In genomic region chr21:39137248-39138186, GRCh38 we compare ENCODE assay signal across 10 cellular contexts. TPM values are rescaled to one million over a fixed set of nuclear protein-coding genes. Genes with fewer than 3 reads are reported as not detected.
A peak's percentile ranks its signal among the peaks of the same experiment; 100 is the strongest.
DNase-seq lines count a peak whose midpoint lies in the region; ATAC-seq and TF ChIP-seq lines count a peak whose summit lies in the region.
"Had no signal": no experiment of that assay in that cellular context is flagged by ENCODE, and none has a peak within 500 bp of the region (broad histone marks: within the 10 kb centered on the region; RNA-seq: fewer than 3 reads in every experiment).

No MANE protein-coding gene starts in this region.

- no peak overlapping the region for H3K4me3 ChIP-seq in fibroblast of the aortic adventitia (ENCODE audit: low read depth, low read length)
- H3K4me3 ChIP-seq: GM12878, thoracic aorta had no signal

- no peak for ATAC-seq in GM18867 (IDR thresholded peaks at IDR 0.05; ENCODE audit: unreplicated experiment)
- no peak for ATAC-seq in HG03097 (IDR thresholded peaks at IDR 0.05; ENCODE audit: low FRiP score, unreplicated experiment)

- DNase-seq in HT-29 (ENCODE audit: low spot score) (peak; percentile 24), SW480 (ENCODE audit: low spot score) (peak; percentile 51), fibroblast of the aortic adventitia (ENCODE audit: low read depth) (peak; percentile 63), retina (peak; percentile 27), HuH-7.5 (ENCODE audit: low spot score) (no peak), substantia nigra (lab: John Stamatoyannopoulos, UW) (no peak)

- TF ChIP-seq CTCF in fibroblast of the aortic adventitia (IDR thresholded peaks at IDR 0.05; ENCODE audit: insufficient read depth, low read length), result no peak

- H3K27ac ChIP-seq in substantia nigra (ENCODE audit: low read depth, low read length, poor library complexity, severe bottlenecking), result no peak overlapping the region

RNA-seq across cellular contexts. Expression of gene PSMG1, which starts 45.7 kb away (rescaled TPM):
- total RNA-seq in HT-29 (2014; rRNA removed; shearing (Covaris generic)), result 48.8 and 50.9 TPM in 2 replicates
- total RNA-seq in fibroblast of the aortic adventitia (ENCODE audit: low replicate concordance), result 13.3 and 91.1 TPM in 2 replicates

Comparison
In these comparisons a context has a peak if more than half of its experiments do, and no peak if none do; other contexts are left out.
1. DNase-seq: peak in HT-29 (single experiment), SW480 (single experiment), fibroblast of the aortic adventitia (single experiment) and retina (single experiment); none in HuH-7.5 (single experiment) and substantia nigra (0 of 49).